ENCODE assay signal across 8 cellular contexts in the genomic region with DNA sequence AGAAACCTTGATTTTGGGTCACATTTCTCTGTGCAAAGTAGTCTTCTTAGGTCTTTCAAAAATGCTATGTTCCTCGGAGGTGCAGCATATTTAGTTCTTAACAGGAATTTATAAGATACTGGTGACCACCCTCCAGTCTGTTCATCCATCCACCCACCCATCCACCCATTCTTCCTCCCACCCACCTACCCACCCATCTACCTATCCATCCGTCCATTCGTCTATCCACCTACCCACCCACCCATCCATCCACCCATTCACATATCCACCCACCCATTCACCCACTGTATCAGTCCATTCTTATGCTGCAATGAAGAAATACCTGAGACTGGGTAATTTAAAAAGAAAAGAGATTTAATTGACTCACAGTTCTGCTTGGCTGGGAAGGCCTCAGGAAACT.
"Had no signal": no experiment of that assay in that cellular context is flagged by ENCODE, and none has a peak within 500 bp of the region (broad histone marks: within the 10 kb centered on the region; RNA-seq: fewer than 3 reads in every experiment).

No MANE protein-coding gene starts in this region.

- DNase-seq: H7, KBM-7 had no signal

- H3K4me3 ChIP-seq: GM23338, HAP-1 had no signal

- H2AFZ ChIP-seq: GM23338 had no signal

- H3K4me2 ChIP-seq: GM23338, KMS-11 had no signal

- H3K9ac ChIP-seq: KMS-11 had no signal

- H3K9me3 ChIP-seq: HAP-1 had no signal

- H3K36me3 ChIP-seq: HAP-1 had no signal

- ATAC-seq: GM23338, HCT116, HepG2 had no signal

- H3K27ac ChIP-seq: HL-60, KMS-11 had no signal
